Comparison of ENCODE assay signal across 2 cellular contexts in genomic region chr9:124594215-124594614, GRCh38.
TF ChIP-seq lines count a peak whose summit lies in the region.

No MANE protein-coding gene starts in this region.

TF ChIP-seq in GM23338, 12 proteins besides CTCF, POLR2A, EP300 and RAD21:
- no peak for TF ChIP-seq ZNF462 (CRISPR knock-in tag; IDR thresholded peaks at IDR 0.05)
- TF ChIP-seq POLR2AphosphoS5 (IDR thresholded peaks at IDR 0.05; ENCODE audit: low read depth): no peak
- no peak for TF ChIP-seq NANOG (IDR thresholded peaks at IDR 0.05; ENCODE audit: borderline replicate concordance)
- TF ChIP-seq EZH2 (IDR thresholded peaks at IDR 0.05; ENCODE audit: low read depth, unreplicated experiment): no peak
- TF ChIP-seq ZNF114 (CRISPR knock-in tag; IDR thresholded peaks at IDR 0.05): no peak
- TF ChIP-seq ETS1 (IDR thresholded peaks at IDR 0.05): no peak
- TF ChIP-seq JUNB (IDR thresholded peaks at IDR 0.05; ENCODE audit: unreplicated experiment): no peak
- no peak for TF ChIP-seq CREB1 (CRISPR knock-in tag; IDR thresholded peaks at IDR 0.05; ENCODE audit: low read depth)
- TF ChIP-seq STAT1 (IDR thresholded peaks at IDR 0.05; ENCODE audit: unreplicated experiment): no peak
- TF ChIP-seq ZNF331 (CRISPR knock-in tag; IDR thresholded peaks at IDR 0.05; ENCODE audit: low read depth): no peak
- no peak for TF ChIP-seq EZH2phosphoT487 (IDR thresholded peaks at IDR 0.05; ENCODE audit: unreplicated experiment)

TF ChIP-seq in SK-N-SH, 30 proteins besides CTCF, POLR2A, EP300 and RAD21 (continued from another document):
- TF ChIP-seq PBX3 (IDR thresholded peaks at IDR 0.05): no peak
- TF ChIP-seq EZH2phosphoT487 (IDR thresholded peaks at IDR 0.05; ENCODE audit: borderline replicate concordance, low read depth): no peak
- no peak for TF ChIP-seq MXI1 (IDR thresholded peaks at IDR 0.05; ENCODE audit: low read depth, low read length)
- no peak for TF ChIP-seq TEAD4 (IDR thresholded peaks at IDR 0.05; ENCODE audit: borderline replicate concordance, insufficient read depth)
- no peak for TF ChIP-seq TCF12 (IDR thresholded peaks at IDR 0.05)
- TF ChIP-seq NFIC (IDR thresholded peaks at IDR 0.05; ENCODE audit: borderline replicate concordance): no peak
